Comparison of ENCODE assay signal across 10 cellular contexts in genomic region chr21:32371913-32372314, GRCh38. TPM values are rescaled to one million over a fixed set of nuclear protein-coding genes. Genes with fewer than 3 reads are reported as not detected.
DNase-seq lines count a peak whose midpoint lies in the region; ATAC-seq, FAIRE-seq and TF ChIP-seq lines count a peak whose summit lies in the region.
"Had no signal": no experiment of that assay in that cellular context is flagged by ENCODE, and none has a peak within 500 bp of the region (broad histone marks: within the 10 kb centered on the region; RNA-seq: fewer than 3 reads in every experiment).

No MANE protein-coding gene starts in this region.

- H3K79me2 ChIP-seq in SK-N-SH (ENCODE audit: insufficient read depth): peaks cover 65% of the 10 kb centered on the region; the same call in 1 of the 2 replicates

- no peak for TF ChIP-seq EP300 in SK-N-SH (IDR thresholded peaks at IDR 0.05; ENCODE audit: borderline replicate concordance in 1 of 2, low read depth in 1 of 2, low read length in 1 of 2)

- peaks cover 24% of the 10 kb centered on the region for H3K4me1 Mint-ChIP-seq in HFFc6 (ENCODE audit: low read depth)
- H3K4me1 Mint-ChIP-seq in CD8-positive, alpha-beta T cell (ENCODE audit: low read depth): no peaks in the 10 kb centered on the region

- 0 out of 4 replicates have a peak, but pooled peaks cover 0 to 7% of the 10 kb centered on the region in 2 experiments for H3K4me1 ChIP-seq in SK-N-SH (ENCODE audit: control insufficient read depth in 1 of 2, insufficient read depth in 2 of 2, low read depth in 1 of 2, low read length in 1 of 2)
- no peaks in the 10 kb centered on the region for H3K4me1 ChIP-seq in CD8-positive, alpha-beta T cell (ENCODE audit: insufficient read depth, low read length)

- DNase-seq in HFFc6 (peak; percentile 32), SK-N-SH (no peak), fibroblast of villous mesenchyme (ENCODE audit: low read depth) (peak; percentile 89), C1 segment of cervical spinal cord (lab: John Stamatoyannopoulos, UW) (no peak), left lobe of liver (ENCODE audit: low spot score) (no peak), H54 (ENCODE audit: insufficient read length, low spot score) (no peak)
- no peak for DNase-seq in CD8-positive, alpha-beta T cell
- DNase-seq: hippocampal formation had no signal

- POLR2A ChIA-PET in SK-N-SH (lab: Yijun Ruan, JAX): no interaction called here
- POLR2A ChIA-PET in CD8-positive, alpha-beta T cell (lab: Charles Lee): interaction anchor here (0.6 kb wide), 1 partner anchor 1275 kb away, joined by 3 read pairs; no protein-coding TSS in a partner anchor

- peaks cover 68 to 87% of the 10 kb centered on the region in 2 experiments for H3K36me3 ChIP-seq in SK-N-SH (replicated peaks in 1 of 2; ENCODE audit: control insufficient read depth in 1 of 2, insufficient read depth in 2 of 2, low read length in 1 of 2)
- peaks cover 37% of the 10 kb centered on the region for H3K36me3 ChIP-seq in CD8-positive, alpha-beta T cell (ENCODE audit: insufficient read depth, low read length)

- no peak overlapping the region for H2AFZ ChIP-seq in SK-N-SH (ENCODE audit: low read depth)

- H3K27me3 ChIP-seq in SK-N-SH (ENCODE audit: insufficient read depth): no peaks in the 10 kb centered on the region
- no peaks in the 10 kb centered on the region for H3K27me3 ChIP-seq in CD8-positive, alpha-beta T cell (ENCODE audit: insufficient read depth, low read length)

- CTCF ChIA-PET in SK-N-SH (lab: Yijun Ruan, JAX): interaction anchor here (1.0 to 1.6 kb wide), 3 partner anchors 35 to 229 kb away, joined by 3 to 7 read pairs (median 3); no protein-coding TSS in a partner anchor
- CTCF ChIA-PET in CD8-positive, alpha-beta T cell (lab: Charles Lee): interaction anchor here (1.1 kb wide), 1 partner anchor 31 kb away, joined by 3 read pairs; no protein-coding TSS in a partner anchor

- 86% methylated on average over 6 of the region's 6 CpGs for WGBS in SK-N-SH (ENCODE audit: low lambda C conversion rate)

- intact Hi-C loops in CD8-positive, alpha-beta T cell (cut with DNase I, micrococcal nuclease): no loop called here

- TF ChIP-seq POLR2A in H54 (IDR thresholded peaks at IDR 0.05; ENCODE audit: low read depth, low read length): no peak

- 0 out of 2 replicates have a peak overlapping the region, but pooled peaks have one; percentile 11 for H3K4me2 ChIP-seq in SK-N-SH

- no peak for ATAC-seq in left lobe of liver
- ATAC-seq in CD8-positive, alpha-beta T cell: no peak

- H3K4me3 ChIP-seq in SK-N-SH (ENCODE audit: low read depth in 2 of 2, low read length in 1 of 2): no peak overlapping the region
- peak overlapping the region; percentile 16 for H3K4me3 ChIP-seq in fibroblast of villous mesenchyme (ENCODE audit: low read depth, low read length)
- H3K4me3 ChIP-seq in skin epidermis: no peak overlapping the region
- H3K4me3 ChIP-seq in CD8-positive, alpha-beta T cell (ENCODE audit: low read depth, low read length): no peak overlapping the region

- no peak for TF ChIP-seq RAD21 in SK-N-SH (IDR thresholded peaks at IDR 0.05; ENCODE audit: low read length)

- peaks cover 34% of the 10 kb centered on the region for H3K36me3 Mint-ChIP-seq in HFFc6 (ENCODE audit: low read depth)
- peaks cover 94% of the 10 kb centered on the region for H3K36me3 Mint-ChIP-seq in CD8-positive, alpha-beta T cell

- no peaks in the 10 kb centered on the region for H4K20me1 ChIP-seq in SK-N-SH (ENCODE audit: insufficient read depth)

- H3K27me3 Mint-ChIP-seq in HFFc6 (ENCODE audit: insufficient read depth): peaks cover 1% of the 10 kb centered on the region; the same call in 1 of the 2 replicates
- no peaks in the 10 kb centered on the region for H3K27me3 Mint-ChIP-seq in CD8-positive, alpha-beta T cell (ENCODE audit: low read depth)

- TF ChIP-seq CTCF in HFFc6 (IDR thresholded peaks at IDR 0.05) (no peak), SK-N-SH (IDR thresholded peaks at IDR 0.05) (no peak), fibroblast of villous mesenchyme (IDR thresholded peaks at IDR 0.05; ENCODE audit: insufficient read depth, low read depth, low read length) (no peak)
- TF ChIP-seq CTCF in CD8-positive, alpha-beta T cell (IDR thresholded peaks at IDR 0.05): no peak

- H3K4me3 Mint-ChIP-seq in HFFc6: peak overlapping the region; percentile 39; the same call in 1 of the 2 replicates
- H3K4me3 Mint-ChIP-seq in CD8-positive, alpha-beta T cell: no peak overlapping the region
- H3K4me3 Mint-ChIP-seq: T-helper 2 cell treated with Interferon-gamma antibody and Interleukin-4, amounts not matched to agents 5 μg/mL and 100 μg/mL, for 36 hours had no signal

- no peak overlapping the region for H3K9ac ChIP-seq in SK-N-SH

- peak overlapping the region; percentile 7 to 24; a peak in 3 of 4 replicates for H3K27ac ChIP-seq in SK-N-SH (ENCODE audit: low read depth in 2 of 2, low read length in 1 of 2)
- peak overlapping the region in 19 of 21 experiments; percentile 0 to 75 (median 54) for H3K27ac ChIP-seq in skin epidermis
- no peak overlapping the region for H3K27ac ChIP-seq in CD8-positive, alpha-beta T cell (ENCODE audit: low read depth, low read length)

- H3F3A ChIP-seq in SK-N-SH (replicated peaks; ENCODE audit: insufficient read depth): peaks cover 12% of the 10 kb centered on the region

- FAIRE-seq in H54 (lab: Jason Lieb, UNC): no peak

- H3K9me2 ChIP-seq in SK-N-SH: no peaks in the 10 kb centered on the region

- H3K9me3 Mint-ChIP-seq in HFFc6: no peaks in the 10 kb centered on the region
- H3K9me3 Mint-ChIP-seq in CD8-positive, alpha-beta T cell: no peaks in the 10 kb centered on the region
- H3K9me3 Mint-ChIP-seq: T-helper 2 cell treated with Interferon-gamma antibody and Interleukin-4, amounts not matched to agents 5 μg/mL and 100 μg/mL, for 36 hours had no signal

- peak overlapping the region; percentile 73 for H3K27ac Mint-ChIP-seq in HFFc6
- no peak overlapping the region for H3K27ac Mint-ChIP-seq in CD8-positive, alpha-beta T cell

- no peaks in the 10 kb centered on the region for H3K9me3 ChIP-seq in SK-N-SH
- no peaks in the 10 kb centered on the region for H3K9me3 ChIP-seq in CD8-positive, alpha-beta T cell (ENCODE audit: low read length)

TF ChIP-seq in SK-N-SH, 30 proteins besides CTCF, POLR2A, EP300 and RAD21:
- no peak for TF ChIP-seq ZBTB33 (IDR thresholded peaks at IDR 0.05; ENCODE audit: borderline replicate concordance, low read depth)
- peak; percentile 42 for TF ChIP-seq ELF1 (IDR thresholded peaks at IDR 0.05)
- TF ChIP-seq TAF1 (IDR thresholded peaks at IDR 0.05; ENCODE audit: borderline replicate concordance, low read depth, low read length): no peak
- TF ChIP-seq RCOR1 (IDR thresholded peaks at IDR 0.05; ENCODE audit: low read length): no peak

RNA-seq across cellular contexts. Expression of gene URB1, which starts 20.9 kb away (rescaled TPM):
- 10 to 100 TPM; 18.4 to 27.0 (median 22.4) TPM for total RNA-seq in HFFc6 (2021; fragmentation: NEBNext Ultra II Directional; extraction: Animal tissue kit (Norgen Biotek cat#: 25700))
- polyA plus RNA-seq in SK-N-SH (2012; rRNA removed): 9.9 and 12.5 TPM in 2 replicates
- polyA plus RNA-seq in SK-N-SH (2012; cell fraction: cytosol; rRNA removed): 4.7 and 6.4 TPM in 2 replicates
- 19.7 and 25.3 TPM in 2 replicates for polyA plus RNA-seq in SK-N-SH (2012; cell fraction: nucleus; rRNA removed)
- 17.4 and 37.1 TPM in 2 replicates for total RNA-seq in fibroblast of villous mesenchyme
- total RNA-seq in left lobe of liver: 9.2 TPM
- 1 to 10 TPM; 5.4 to 5.9 TPM for total RNA-seq in CD8-positive, alpha-beta T cell

RNA-seq across cellular contexts. Expression of gene EVA1C, which starts 40.6 kb away (rescaled TPM):
- 10 to 100 TPM in 4 of 6 experiments, 1 to 10 TPM in 2; 2.7 to 13.8 (median 11.3) TPM for total RNA-seq in HFFc6 (2021; fragmentation: NEBNext Ultra II Directional; extraction: Animal tissue kit (Norgen Biotek cat#: 25700))
- polyA plus RNA-seq in SK-N-SH (2012; rRNA removed): 9.5 and 10.1 TPM in 2 replicates
- 9.0 and 9.9 TPM in 2 replicates for polyA plus RNA-seq in SK-N-SH (2012; cell fraction: cytosol; rRNA removed)
- polyA plus RNA-seq in SK-N-SH (2012; cell fraction: nucleus; rRNA removed): 11.5 and 12.6 TPM in 2 replicates
- total RNA-seq in fibroblast of villous mesenchyme (8.4 and 10.8 TPM in 2 replicates), left lobe of liver (5.0 TPM)
- total RNA-seq in CD8-positive, alpha-beta T cell: 10 to 100 TPM in 1 of 2 experiments, 1 to 10 TPM in 1; 6.9 to 10.3 TPM

Comparison
In these comparisons a context has a peak if more than half of its experiments do, and no peak if none do; other contexts are left out.
1. DNase-seq: peak in HFFc6 (single experiment) and fibroblast of villous mesenchyme (single experiment); none in SK-N-SH (single experiment), C1 segment of cervical spinal cord (0 of 14), left lobe of liver (single experiment), CD8-positive, alpha-beta T cell (0 of 7) and H54 (single experiment).